Comparison of ENCODE assay signal across 8 cellular contexts in the genomic region with DNA sequence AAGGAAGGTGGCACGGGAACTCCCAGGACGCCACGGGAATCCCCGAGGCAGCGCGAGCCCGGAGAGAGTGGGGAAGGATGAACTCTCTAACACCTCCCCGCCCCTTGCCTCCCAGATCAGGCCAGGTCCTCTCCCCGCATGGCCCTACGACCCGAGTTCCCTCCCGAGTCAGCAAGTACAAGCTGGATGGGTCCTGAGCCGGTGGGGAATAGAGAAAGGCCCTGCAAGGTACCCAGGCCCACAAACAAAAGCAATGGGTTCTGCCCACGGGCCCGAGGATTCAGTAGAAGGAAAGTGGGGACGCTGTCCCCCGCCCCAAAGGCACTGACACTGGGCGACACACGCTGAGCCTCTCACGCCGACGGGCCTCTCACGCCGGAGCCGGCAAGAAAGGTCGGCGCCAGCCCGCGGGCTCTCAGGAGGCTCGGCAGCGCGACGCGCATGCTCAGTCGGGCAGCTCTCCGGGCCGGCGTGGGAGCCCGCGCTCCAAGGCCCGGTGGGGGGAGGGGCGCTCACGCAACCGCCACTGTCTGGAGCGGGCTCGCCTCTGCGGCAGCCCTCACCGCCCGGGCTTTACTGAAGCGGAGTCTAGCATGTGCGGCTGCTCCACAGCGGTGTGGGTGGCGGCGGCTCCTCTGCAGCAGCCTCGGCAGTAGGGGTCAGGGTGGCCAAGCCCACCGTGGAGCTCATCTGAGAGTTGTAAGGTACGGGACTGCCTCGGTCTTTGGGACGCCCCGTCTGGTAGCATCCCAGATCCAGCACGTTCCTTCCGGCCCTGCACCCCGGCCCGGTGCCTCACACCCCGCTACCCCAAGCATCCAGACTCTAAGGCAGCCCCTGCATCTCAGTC. TPM values are rescaled to one million over a fixed set of nuclear protein-coding genes. Genes with fewer than 3 reads are reported as not detected.
A peak's percentile ranks its signal among the peaks of the same experiment; 100 is the strongest.
DNase-seq lines count a peak whose midpoint lies in the region; ATAC-seq, FAIRE-seq and TF ChIP-seq lines count a peak whose summit lies in the region.
"Not testable (repeated sequence)": the region's sequence is repeated elsewhere in the genome, so short reads cannot be mapped to it uniquely, and the experiment has no call there.

No MANE protein-coding gene starts in this region.

- not testable (repeated sequence) for H4K20me1 ChIP-seq in SK-N-SH (ENCODE audit: insufficient read depth); endothelial cell of umbilical vein (replicated peaks; ENCODE audit: control insufficient read depth, extremely low read depth, insufficient read depth, low read length)

- intact Hi-C loops in endothelial cell of umbilical vein (cut with micrococcal nuclease) = loop anchor here (5.0 kb wide), 1 partner anchor 68 kb away; no protein-coding TSS in a partner anchor

- H3K4me3 ChIP-seq in AG09309 (ENCODE audit: control insufficient read depth, low read depth, low read length) (peak overlapping the region; percentile 40), SK-N-SH (ENCODE audit: low read depth in 2 of 2, low read length in 1 of 2) (peak overlapping the region in 1 of 2 experiments; percentile 22; a peak in 2 of 4 replicates), endothelial cell of umbilical vein (replicated peaks in 1 of 3; ENCODE audit: insufficient read depth in 1 of 3, low read depth in 1 of 3, low read length in 3 of 3) (peak overlapping the region in 1 of 3 experiments; percentile 27)

- not testable (repeated sequence) for H3K79me2 ChIP-seq in SK-N-SH (ENCODE audit: insufficient read depth); endothelial cell of umbilical vein (ENCODE audit: control insufficient read depth, insufficient read depth, low read length)

- FAIRE-seq in endothelial cell of umbilical vein (lab: Jason Lieb, UNC) = peak; percentile 87

- BruUV-seq in endothelial cell of umbilical vein (replicated peaks; lab: Mats Ljungman, UMichigan) = not testable (repeated sequence)

- not testable (repeated sequence) for H3K4me2 ChIP-seq in SK-N-SH; endothelial cell of umbilical vein (ENCODE audit: insufficient read depth, low read length)

- not testable (repeated sequence) for TF ChIP-seq POLR2A in endothelial cell of umbilical vein (IDR thresholded peaks at IDR 0.05; ENCODE audit: low read depth, low read length)

- H3F3A ChIP-seq in SK-N-SH (replicated peaks; ENCODE audit: insufficient read depth) = not testable (repeated sequence)

- not testable (repeated sequence) for H2AFZ ChIP-seq in SK-N-SH (ENCODE audit: low read depth)
- peak overlapping the region; percentile 84 for H2AFZ ChIP-seq in endothelial cell of umbilical vein (ENCODE audit: low read depth, low read length)

- H3K27me3 ChIP-seq in SK-N-SH (ENCODE audit: insufficient read depth); endothelial cell of umbilical vein (ENCODE audit: control insufficient read depth in 2 of 2, insufficient read depth in 2 of 2, low read length in 2 of 2): not testable (repeated sequence)

- ATAC-seq in GM19438 (IDR thresholded peaks at IDR 0.05; ENCODE audit: low read depth, unreplicated experiment) = peak; percentile 75
- peak; percentile 71 for ATAC-seq in HG03442 (IDR thresholded peaks at IDR 0.05; ENCODE audit: unreplicated experiment)

- not testable (repeated sequence) for TF ChIP-seq EP300 in SK-N-SH (IDR thresholded peaks at IDR 0.05; ENCODE audit: borderline replicate concordance in 1 of 2, low read depth in 1 of 2, low read length in 1 of 2)

- dilution Hi-C loops in endothelial cell of umbilical vein (cut with MboI; ENCODE audit: extremely low pct_ligation_motif_present, low sequenced_read_pairs) = not testable (repeated sequence)

- CTCF ChIA-PET in SK-N-SH (lab: Yijun Ruan, JAX); endothelial cell of umbilical vein (lab: Charles Lee): not testable (repeated sequence)

- peaks cover 13% of the 10 kb centered on the region for H3K36me3 Mint-ChIP-seq in mesothelial cell of epicardium

- H3K9ac ChIP-seq in SK-N-SH; endothelial cell of umbilical vein (replicated peaks; ENCODE audit: extremely low read depth, insufficient read depth, low read length): not testable (repeated sequence)

- H3K9me3 Mint-ChIP-seq in mesothelial cell of epicardium = peaks cover 26% of the 10 kb centered on the region

- not testable (repeated sequence) for H3K27ac ChIP-seq in SK-N-SH (ENCODE audit: low read depth in 2 of 2, low read length in 1 of 2); endothelial cell of umbilical vein (ENCODE audit: insufficient read depth, low read depth, low read length)

- not testable (repeated sequence) for DNase-seq in AG09309 (ENCODE audit: low read depth); SK-N-SH
- peak; percentile 62 for DNase-seq in activated effector memory CD4-positive, alpha-beta T cell treated with Interleukin-2 at 50 U/mL for 16 hours
- DNase-seq in endothelial cell of umbilical vein (ENCODE audit: low read depth, low spot score) = peak; percentile 33
- peak; percentile 38 to 71 for DNase-seq in mesothelial cell of epicardium (ENCODE audit: low spot score in 2 of 2, unreplicated experiment in 2 of 2)
- peak; percentile 31 to 67 for DNase-seq in stimulated activated CD4-positive, alpha-beta T cell treated with anti-CD3 and anti-CD28 coated beads, Interleukin-1b, Interleukin-23, amount 100 ng/mL, for 4 hours (ENCODE audit: low read depth in 2 of 2)

- not testable (repeated sequence) for H3K9me2 ChIP-seq in SK-N-SH

- POLR2A ChIA-PET in SK-N-SH (lab: Yijun Ruan, JAX); endothelial cell of umbilical vein (lab: Charles Lee): not testable (repeated sequence)

- H3K36me3 ChIP-seq in SK-N-SH (replicated peaks in 1 of 2; ENCODE audit: control insufficient read depth in 1 of 2, insufficient read depth in 2 of 2, low read length in 1 of 2); endothelial cell of umbilical vein (ENCODE audit: control insufficient read depth in 2 of 2, extremely low read depth in 1 of 2, insufficient read depth in 2 of 2, low read length in 2 of 2): not testable (repeated sequence)

- TF ChIP-seq CTCF in AG09309 (IDR thresholded peaks at IDR 0.05; ENCODE audit: control insufficient read depth, insufficient read depth, low read depth, low read length, missing control alignments); SK-N-SH (IDR thresholded peaks at IDR 0.05); endothelial cell of umbilical vein (IDR thresholded peaks at IDR 0.05; ENCODE audit: extremely low read depth in 1 of 2, insufficient read depth in 1 of 2, low read depth in 1 of 2, low read length in 2 of 2); mesothelial cell of epicardium (IDR thresholded peaks at IDR 0.05; ENCODE audit: unreplicated experiment): not testable (repeated sequence)

- WGBS in SK-N-SH (ENCODE audit: low lambda C conversion rate) = 54% methylated on average over 18 of the region's 65 CpGs

- not testable (repeated sequence) for H3K4me1 Mint-ChIP-seq in mesothelial cell of epicardium

- H3K27ac Mint-ChIP-seq in mesothelial cell of epicardium = not testable (repeated sequence)

- H3K4me3 Mint-ChIP-seq in mesothelial cell of epicardium = peak overlapping the region; percentile 49

- H3K9me3 ChIP-seq in SK-N-SH; endothelial cell of umbilical vein (replicated peaks; ENCODE audit: control insufficient read depth, insufficient read depth, low read length): not testable (repeated sequence)

- not testable (repeated sequence) for TF ChIP-seq RAD21 in SK-N-SH (IDR thresholded peaks at IDR 0.05; ENCODE audit: low read length)

- not testable (repeated sequence) for H3K4me1 ChIP-seq in SK-N-SH (ENCODE audit: control insufficient read depth in 1 of 2, insufficient read depth in 2 of 2, low read depth in 1 of 2, low read length in 1 of 2); endothelial cell of umbilical vein (ENCODE audit: control insufficient read depth, extremely low read depth, insufficient read depth, low read length)

- H3K9me1 ChIP-seq in endothelial cell of umbilical vein (replicated peaks; ENCODE audit: control insufficient read depth, extremely low read depth, insufficient read depth, low read length) = not testable (repeated sequence)

- H3K27me3 Mint-ChIP-seq in mesothelial cell of epicardium (ENCODE audit: low read depth) = not testable (repeated sequence)

RNA-seq across cellular contexts. Expression of gene DHRS4, which starts 16.1 kb away (rescaled TPM):
- polyA plus RNA-seq in SK-N-SH (2012; rRNA removed) = 42.3 and 50.5 TPM in 2 replicates
- polyA plus RNA-seq in SK-N-SH (2012; cell fraction: cytosol; rRNA removed) = 42.3 and 44.4 TPM in 2 replicates
- 25.7 and 35.3 TPM in 2 replicates for polyA plus RNA-seq in SK-N-SH (2012; cell fraction: nucleus; rRNA removed)
- 19.2 and 24.4 TPM in 2 replicates for total RNA-seq in endothelial cell of umbilical vein
- polyA plus RNA-seq in endothelial cell of umbilical vein = 24.9 and 32.0 TPM in 2 replicates
- 29.1 and 32.5 TPM in 2 replicates for polyA plus RNA-seq in endothelial cell of umbilical vein (2011; cell fraction: cytosol; rRNA removed)
- polyA plus RNA-seq in endothelial cell of umbilical vein (2011; cell fraction: nucleus; rRNA removed) = 15.4 and 16.7 TPM in 2 replicates
- 24.4 and 25.2 TPM in 2 replicates for polyA plus RNA-seq in endothelial cell of umbilical vein (2012)
- polyA minus RNA-seq in endothelial cell of umbilical vein = 6.3 and 9.5 TPM in 2 replicates
- polyA minus RNA-seq in endothelial cell of umbilical vein (2011; cell fraction: cytosol; rRNA and poly(A)+ RNA removed) = 14.2 TPM
- 4.5 and 5.0 TPM in 2 replicates for polyA minus RNA-seq in endothelial cell of umbilical vein (2011; cell fraction: nucleus; rRNA and poly(A)+ RNA removed)
- 20.9 to 23.7 TPM (median 22.0 TPM) in 3 replicates for total RNA-seq in mesothelial cell of epicardium

RNA-seq across cellular contexts. Expression of gene DHRS4L2, which starts 19.1 kb away (rescaled TPM):
- polyA plus RNA-seq in SK-N-SH (2012; rRNA removed) (12.1 and 14.6 TPM in 2 replicates), endothelial cell of umbilical vein (18.2 and 21.9 TPM in 2 replicates)
- polyA plus RNA-seq in SK-N-SH (2012; cell fraction: cytosol; rRNA removed) = 11.7 and 12.5 TPM in 2 replicates
- polyA plus RNA-seq in SK-N-SH (2012; cell fraction: nucleus; rRNA removed) = 11.5 and 18.5 TPM in 2 replicates
- total RNA-seq in endothelial cell of umbilical vein (18.5 and 20.7 TPM in 2 replicates), mesothelial cell of epicardium (19.1 to 23.2 TPM (median 22.5 TPM) in 3 replicates)
- 24.0 and 26.1 TPM in 2 replicates for polyA plus RNA-seq in endothelial cell of umbilical vein (2011; cell fraction: cytosol; rRNA removed)
- polyA plus RNA-seq in endothelial cell of umbilical vein (2011; cell fraction: nucleus; rRNA removed) = 11.4 and 15.6 TPM in 2 replicates
- 18.6 and 20.4 TPM in 2 replicates for polyA plus RNA-seq in endothelial cell of umbilical vein (2012)
- 10.1 and 12.2 TPM in 2 replicates for polyA minus RNA-seq in endothelial cell of umbilical vein
- 30.6 TPM for polyA minus RNA-seq in endothelial cell of umbilical vein (2011; cell fraction: cytosol; rRNA and poly(A)+ RNA removed)
- polyA minus RNA-seq in endothelial cell of umbilical vein (2011; cell fraction: nucleus; rRNA and poly(A)+ RNA removed) = 2.6 and 3.9 TPM in 2 replicates
